7 cellular contexts compared by ENCODE assay signal in genomic region chr1:180178511-180179161, GRCh38. TPM values are rescaled to one million over a fixed set of nuclear protein-coding genes. Genes with fewer than 3 reads are reported as not detected.
A peak's percentile ranks its signal among the peaks of the same experiment; 100 is the strongest.
DNase-seq lines count a peak whose midpoint lies in the region; ATAC-seq, FAIRE-seq and TF ChIP-seq lines count a peak whose summit lies in the region.

No MANE protein-coding gene starts in this region.

- no peak for ATAC-seq in activated naive CD8-positive, alpha-beta T cell treated with anti-CD3 and anti-CD28 coated beads, Interleukin-2, amount 50 U/mL, for 24 hours
- no peak for ATAC-seq in left ventricle myocardium superior
- no peak for ATAC-seq in HG03571 (IDR thresholded peaks at IDR 0.05; ENCODE audit: unreplicated experiment)

- H3K9ac ChIP-seq in SU-DHL-6 (ENCODE audit: low read length) = no peak overlapping the region

- H3K9me3 Mint-ChIP-seq in activated naive CD8-positive, alpha-beta T cell treated with anti-CD3 and anti-CD28 coated beads, Interleukin-2, amount 50 U/mL, for 24 hours = no peaks in the 10 kb centered on the region

- no peak for FAIRE-seq in small intestine (lab: Jason Lieb, UNC)

- H3K27ac Mint-ChIP-seq in activated naive CD8-positive, alpha-beta T cell treated with anti-CD3 and anti-CD28 coated beads, Interleukin-2, amount 50 U/mL, for 24 hours = no peak overlapping the region

- no peak overlapping the region for H3K4me2 ChIP-seq in SU-DHL-6 (ENCODE audit: low read depth, low read length, poor library complexity, severe bottlenecking)

- H3K4me1 ChIP-seq in small intestine (ENCODE audit: control insufficient read depth in 2 of 2, insufficient read depth in 1 of 2, low read depth in 1 of 2, low read length in 1 of 2) = no peaks in the 10 kb centered on the region

- H3K27ac ChIP-seq in SU-DHL-6 (ENCODE audit: low read depth, low read length) (no peak overlapping the region), small intestine (ENCODE audit: low read depth in 1 of 2, low read length in 1 of 2) (no peak overlapping the region)

- H3K36me3 ChIP-seq in SU-DHL-6 (ENCODE audit: low read length) (no peaks in the 10 kb centered on the region), small intestine (ENCODE audit: control insufficient read depth in 2 of 2, insufficient read depth in 2 of 2, low read length in 2 of 2) (peaks cover 0 to 6% of the 10 kb centered on the region in 2 donors)

- no peaks in the 10 kb centered on the region for H3F3A ChIP-seq in SU-DHL-6 (ENCODE audit: insufficient read depth)

- peak; percentile 99 for TF ChIP-seq CTCF in GM12864 (IDR thresholded peaks at IDR 0.05; ENCODE audit: low read depth, low read length, missing control alignments)
- TF ChIP-seq CTCF in SU-DHL-6 (IDR thresholded peaks at IDR 0.05; ENCODE audit: insufficient read depth, low read length, poor library complexity, severe bottlenecking) = peak; percentile 83

- H3K36me3 Mint-ChIP-seq in activated naive CD8-positive, alpha-beta T cell treated with anti-CD3 and anti-CD28 coated beads, Interleukin-2, amount 50 U/mL, for 24 hours (ENCODE audit: low read depth) = no peaks in the 10 kb centered on the region

- WGBS in small intestine, 3 donors = 57 to 60% (median 58%) methylated on average over 12 of the region's 12 CpGs

- no peaks in the 10 kb centered on the region for H3K27me3 Mint-ChIP-seq in activated naive CD8-positive, alpha-beta T cell treated with anti-CD3 and anti-CD28 coated beads, Interleukin-2, amount 50 U/mL, for 24 hours

- H3K4me1 Mint-ChIP-seq in activated naive CD8-positive, alpha-beta T cell treated with anti-CD3 and anti-CD28 coated beads, Interleukin-2, amount 50 U/mL, for 24 hours = no peaks in the 10 kb centered on the region

- no peaks in the 10 kb centered on the region for H3K79me2 ChIP-seq in SU-DHL-6 (ENCODE audit: insufficient read depth, low read length)

- H3K27me3 ChIP-seq in SU-DHL-6 (ENCODE audit: low read length) = no peaks in the 10 kb centered on the region
- H3K27me3 ChIP-seq in small intestine (ENCODE audit: control insufficient read depth in 2 of 2, insufficient read depth in 2 of 2, low read length in 2 of 2) = no peaks in the 10 kb centered on the region

- H3K4me3 ChIP-seq in GM12864 (ENCODE audit: low read depth, low read length) (no peak overlapping the region), SU-DHL-6 (ENCODE audit: insufficient read depth, low read length, poor library complexity, severe bottlenecking) (no peak overlapping the region), small intestine (ENCODE audit: low read depth in 1 of 2, low read length in 2 of 2) (no peak overlapping the region)

- no peaks in the 10 kb centered on the region for H4K20me1 ChIP-seq in SU-DHL-6 (ENCODE audit: low read depth, low read length)

- no peaks in the 10 kb centered on the region for H3K9me2 ChIP-seq in SU-DHL-6 (replicated peaks; ENCODE audit: insufficient read depth, low read length)

- H2AFZ ChIP-seq in SU-DHL-6 (ENCODE audit: low read depth, low read length, severe bottlenecking) = no peak overlapping the region

- no peak overlapping the region for H3K4me3 Mint-ChIP-seq in activated naive CD8-positive, alpha-beta T cell treated with anti-CD3 and anti-CD28 coated beads, Interleukin-2, amount 50 U/mL, for 24 hours

- intact Hi-C loops in left ventricle myocardium superior (cut with micrococcal nuclease) = no loop called here

- DNase-seq in GM12864 (ENCODE audit: low read depth) (no peak), HuH-7.5 (ENCODE audit: low spot score) (peak; percentile 76), left ventricle myocardium superior (peak; percentile 75), small intestine (peak; percentile 67)
- DNase-seq in activated naive CD8-positive, alpha-beta T cell treated with anti-CD3 and anti-CD28 coated beads, Interleukin-2, amount 50 U/mL, for 24 hours = peak; percentile 74

- H3K9me3 ChIP-seq in SU-DHL-6 (ENCODE audit: insufficient read depth, low read length) (no peaks in the 10 kb centered on the region), small intestine (ENCODE audit: control insufficient read depth, low read depth) (no peaks in the 10 kb centered on the region)

RNA-seq across cellular contexts. Expression of gene QSOX1, which starts 24.0 kb away (rescaled TPM):
- 111 TPM for total RNA-seq in left ventricle myocardium superior
- 100 to 1,000 TPM in 1 of 3 donors, 10 to 100 TPM in 2; 18.1 to 115 (median 41.1) TPM for polyA plus RNA-seq in small intestine

RNA-seq across cellular contexts. Expression of gene LHX4, which starts 51.4 kb away (rescaled TPM):
- not detected for total RNA-seq in left ventricle myocardium superior
- under 1 TPM; 0.18 to 0.27 (median 0.22) TPM for polyA plus RNA-seq in small intestine
